18 cellular contexts compared by ENCODE assay signal in genomic region chr11:12536566-12536965, GRCh38.
DNase-seq lines count a peak whose midpoint lies in the region; ATAC-seq and TF ChIP-seq lines count a peak whose summit lies in the region.
"Had no signal": no experiment of that assay in that cellular context is flagged by ENCODE, and none has a peak within 500 bp of the region (broad histone marks: within the 10 kb centered on the region; RNA-seq: fewer than 3 reads in every experiment).

No MANE protein-coding gene starts in this region.

- H2BK12ac ChIP-seq in trophoblast cell (ENCODE audit: low read length), result peak overlapping the region; percentile 56

- H3K9me3 Mint-ChIP-seq in endodermal cell, result no peaks in the 10 kb centered on the region
- H3K9me3 Mint-ChIP-seq: CD8-positive, alpha-beta memory T cell; H9 had no signal

- 0 out of 2 replicates have a peak overlapping the region, but pooled peaks have one; percentile 12 for H2BK120ac ChIP-seq in IMR-90 (ENCODE audit: low read depth, low read length)
- H2BK120ac ChIP-seq in trophoblast cell (ENCODE audit: insufficient read depth, low read length, poor library complexity), result no peak overlapping the region

- H3K9ac ChIP-seq in IMR-90 (ENCODE audit: low read depth, low read length) (no peak overlapping the region), endodermal cell (ENCODE audit: extremely low read depth, low read length, poor library complexity, severe bottlenecking) (no peak overlapping the region), trophoblast cell (ENCODE audit: low read length) (no peak overlapping the region)

- H3K14ac ChIP-seq in IMR-90 (replicated peaks; ENCODE audit: low read depth, low read length), result no peak overlapping the region
- H3K14ac ChIP-seq in trophoblast cell (ENCODE audit: low read length), result no peak overlapping the region

- H3K23ac ChIP-seq in IMR-90 (ENCODE audit: low read depth, low read length) (no peak overlapping the region), trophoblast cell (ENCODE audit: low read length) (no peak overlapping the region)

- 100% methylated on average over 5 of the region's 6 CpGs; no CpG with 5 or more reads in 1 of the 2 experiments for WGBS in IMR-90 (ENCODE audit: extremely low coverage in 2 of 2, insufficient read length in 1 of 2), 2 experiments
- 84 to 97% methylated on average over 6 of the region's 6 CpGs for WGBS in endodermal cell (ENCODE audit: insufficient coverage in 1 of 2, insufficient read length in 1 of 2), 2 experiments
- no CpG with 5 or more reads among the region's 6 CpGs for WGBS in trophoblast cell (ENCODE audit: extremely low coverage, insufficient coverage, insufficient read length)
- 86 to 91% methylated on average over 3 to 6 of the region's 6 CpGs for WGBS in transverse colon (ENCODE audit: low coverage in 1 of 2), 2 donors

- H3K4me2 ChIP-seq in IMR-90 (ENCODE audit: low read depth, low read length) (no peak overlapping the region), trophoblast cell (ENCODE audit: low read length) (no peak overlapping the region)

- no peaks in the 10 kb centered on the region for H4K20me1 ChIP-seq in IMR-90 (ENCODE audit: insufficient read depth, low read length)

- in situ Hi-C loops in IMR-90 (cut with MboI; ENCODE audit: low sequenced_read_pairs), result loop anchor here (10.0 kb wide), 1 partner anchor 368 kb away; no protein-coding TSS in a partner anchor
- in situ Hi-C loops in transverse colon (cut with MboI; ENCODE audit: low pct_ligation_motif_present in 1 of 4, low pct_unique_long_range_greater_than_20kb in 1 of 4, low sequenced_read_pairs in 3 of 4), result no loop called here

- H3K27me3 Mint-ChIP-seq in endodermal cell (ENCODE audit: insufficient read depth), result peaks cover 19% of the 10 kb centered on the region

- H3K27me3 ChIP-seq in IMR-90 (ENCODE audit: control insufficient read depth, insufficient read depth, low read length) (no peaks in the 10 kb centered on the region), endodermal cell (ENCODE audit: control insufficient read depth, insufficient read depth, low read length, poor library complexity, severe bottlenecking) (peaks cover 6% of the 10 kb centered on the region), trophoblast cell (ENCODE audit: insufficient read depth, low read length) (no peaks in the 10 kb centered on the region), transverse colon (no peaks in the 10 kb centered on the region)
- H3K27me3 ChIP-seq: BE2C had no signal

- H3K79me1 ChIP-seq in IMR-90 (ENCODE audit: low read depth in 1 of 2, low read length in 2 of 2), result peaks cover 0 to 38% of the 10 kb centered on the region in 2 experiments; a peak in 2 of 4 replicates
- peaks cover 24% of the 10 kb centered on the region for H3K79me1 ChIP-seq in trophoblast cell (ENCODE audit: low read length)

- TF ChIP-seq CTCF in IMR-90 (conservative IDR thresholded peaks at IDR 0.05; ENCODE audit: low read depth, low read length), result no peak
- TF ChIP-seq CTCF in endodermal cell (conservative IDR thresholded peaks at IDR 0.05), result no peak
- TF ChIP-seq CTCF in transverse colon (IDR thresholded peaks at IDR 0.05), result no peak

- no peak overlapping the region for H3K27ac Mint-ChIP-seq in endodermal cell
- H3K27ac Mint-ChIP-seq: CD4-positive, CD25-positive, alpha-beta regulatory T cell; CD8-positive, alpha-beta memory T cell; H9 had no signal

- H2BK15ac ChIP-seq in IMR-90 (ENCODE audit: low read depth, low read length), result no peak overlapping the region

- no peak overlapping the region; the same call in 1 of the 2 replicates for H4K91ac ChIP-seq in IMR-90 (ENCODE audit: insufficient read depth, low read depth, low read length)
- peak overlapping the region; percentile 8 for H4K91ac ChIP-seq in trophoblast cell (ENCODE audit: low read depth, low read length)

- no peak overlapping the region for H3K27ac ChIP-seq in IMR-90 (ENCODE audit: insufficient read depth, low read length)
- H3K27ac ChIP-seq in endodermal cell (ENCODE audit: low read depth, low read length), result no peak overlapping the region
- H3K27ac ChIP-seq in trophoblast cell (ENCODE audit: low read depth, low read length), result no peak overlapping the region
- no peak overlapping the region for H3K27ac ChIP-seq in transverse colon

- H3K9me1 ChIP-seq in IMR-90 (ENCODE audit: insufficient read depth, low read length), result peaks cover 50% of the 10 kb centered on the region

- H2BK20ac ChIP-seq in IMR-90 (ENCODE audit: low read depth, low read length), result no peak overlapping the region

- H3K4me1 Mint-ChIP-seq in endodermal cell, result no peaks in the 10 kb centered on the region
- H3K4me1 Mint-ChIP-seq: CD4-positive, CD25-positive, alpha-beta regulatory T cell; CD8-positive, alpha-beta memory T cell had no signal

- BruUV-seq in IMR-90 (replicated peaks; lab: Mats Ljungman, UMichigan), result no TSS peak

- TF ChIP-seq POLR2A in IMR-90 (IDR thresholded peaks at IDR 0.05; ENCODE audit: low read depth, low read length) (no peak), transverse colon (IDR thresholded peaks at IDR 0.05) (no peak)

- peaks cover 9% of the 10 kb centered on the region for H3K36me3 ChIP-seq in IMR-90 (ENCODE audit: control insufficient read depth, insufficient read depth, low read length)
- no peaks in the 10 kb centered on the region for H3K36me3 ChIP-seq in endodermal cell (ENCODE audit: control insufficient read depth, insufficient read depth, low read length)
- H3K36me3 ChIP-seq in trophoblast cell (ENCODE audit: control insufficient read depth in 1 of 2, insufficient read depth in 2 of 2, low read length in 2 of 2), result peaks cover 7% of the 10 kb centered on the region in 2 experiments
- no peaks in the 10 kb centered on the region for H3K36me3 ChIP-seq in transverse colon
- H3K36me3 ChIP-seq: BE2C had no signal

- no peak for TF ChIP-seq RAD21 in IMR-90 (IDR thresholded peaks at IDR 0.05; ENCODE audit: low read length)

- H2AK5ac ChIP-seq in IMR-90 (ENCODE audit: low read depth, low read length), result peak overlapping the region; percentile 54
- peak overlapping the region; percentile 65 for H2AK5ac ChIP-seq in trophoblast cell (ENCODE audit: low read length)

- no peak overlapping the region for H2AK9ac ChIP-seq in IMR-90 (replicated peaks; ENCODE audit: low read depth, low read length, poor library complexity)

- no peak overlapping the region for H3K4me3 Mint-ChIP-seq in endodermal cell
- H3K4me3 Mint-ChIP-seq: CD4-positive, CD25-positive, alpha-beta regulatory T cell; CD8-positive, alpha-beta memory T cell; H9 had no signal

- TF ChIP-seq EP300 in transverse colon (IDR thresholded peaks at IDR 0.05; ENCODE audit: low read depth), result no peak

- H3K4ac ChIP-seq in IMR-90 (ENCODE audit: low read depth, low read length), result no peak overlapping the region; the same call in 1 of the 2 replicates
- H3K4ac ChIP-seq in trophoblast cell (ENCODE audit: low read depth, low read length), result no peak overlapping the region

- no peak overlapping the region for H4K12ac ChIP-seq in trophoblast cell (ENCODE audit: low read depth, low read length)

- intact Hi-C loops in IMR-90 (cut with micrococcal nuclease), result loop anchor here (5.0 kb wide), 1 partner anchor 356 kb away; no protein-coding TSS in a partner anchor
- intact Hi-C loops in transverse colon (cut with DNase I; ENCODE audit: low total_unique reads), result no loop called here

- DNase-seq in IMR-90 (no peak), endodermal cell (peak; percentile 28), trophoblast cell (no peak), transverse colon (no peak)
- DNase-seq in activated T-cell treated with anti-CD3 and anti-CD28 coated beads, Interleukin-2, amount 50 U/mL, for 48 hours, result no peak
- DNase-seq: ACHN; BE2C; C1 segment of cervical spinal cord; CD4-positive, CD25-positive, alpha-beta regulatory T cell; CD8-positive, alpha-beta memory T cell; COR-L47; DMS 273 treated with DMSO at 0.1 percent for 48 hours; DMS53; DND-41; EL; H9 had no signal

- H4K5ac ChIP-seq in IMR-90 (ENCODE audit: low read depth, low read length), result no peak overlapping the region

- peaks cover 2% of the 10 kb centered on the region for H3K79me2 ChIP-seq in trophoblast cell (ENCODE audit: control insufficient read depth, insufficient read depth, low read length, poor library complexity)

- H3K36me3 Mint-ChIP-seq in endodermal cell (ENCODE audit: low read depth), result no peaks in the 10 kb centered on the region
- H3K36me3 Mint-ChIP-seq: CD4-positive, CD25-positive, alpha-beta regulatory T cell; CD8-positive, alpha-beta memory T cell had no signal

- H3K9me3 ChIP-seq in IMR-90 (ENCODE audit: control insufficient read depth, insufficient read depth, low read length) (no peaks in the 10 kb centered on the region), endodermal cell (ENCODE audit: control insufficient read depth, low read length) (no peaks in the 10 kb centered on the region), trophoblast cell (ENCODE audit: insufficient read depth, low read depth, low read length) (peaks cover 3% of the 10 kb centered on the region), transverse colon (no peaks in the 10 kb centered on the region)
- H3K9me3 ChIP-seq: BE2C had no signal

- ATAC-seq in IMR-90 (ENCODE audit: low read depth) (no peak), HG03521 (IDR thresholded peaks at IDR 0.05; ENCODE audit: unreplicated experiment) (no peak)
- ATAC-seq: GM12878 had no signal

- POLR2A ChIA-PET in IMR-90 (lab: Charles Lee; ENCODE audit: unreplicated experiment), result interaction anchor here (0.6 kb wide), 1 partner anchor 243 kb away, joined by 3 read pairs; no protein-coding TSS in a partner anchor

- H3K4me3 ChIP-seq in IMR-90 (ENCODE audit: insufficient read depth, low read depth, low read length), result no peak overlapping the region
- H3K4me3 ChIP-seq in endodermal cell (ENCODE audit: low read length), result no peak overlapping the region
- no peak overlapping the region for H3K4me3 ChIP-seq in trophoblast cell (ENCODE audit: low read depth, low read length)
- no peak overlapping the region for H3K4me3 ChIP-seq in transverse colon
- H3K4me3 ChIP-seq: GM12878 had no signal

- H3K56ac ChIP-seq in IMR-90 (ENCODE audit: extremely low read depth, insufficient read depth, low read length), result no peak overlapping the region

- H3K4me1 ChIP-seq in IMR-90 (ENCODE audit: control insufficient read depth, insufficient read depth, low read length) (peaks cover 30% of the 10 kb centered on the region), endodermal cell (ENCODE audit: control insufficient read depth, insufficient read depth, low read length) (no peaks in the 10 kb centered on the region), trophoblast cell (ENCODE audit: control insufficient read depth in 1 of 2, insufficient read depth in 2 of 2, low read length in 2 of 2) (peaks cover 16 to 19% of the 10 kb centered on the region in 2 experiments), transverse colon (peaks cover 12 to 22% (median 17%) of the 10 kb centered on the region in 4 donors)

- H2AFZ ChIP-seq in IMR-90 (replicated peaks; ENCODE audit: low read length, poor library complexity), result no peak overlapping the region
- H2AFZ ChIP-seq in trophoblast cell (ENCODE audit: insufficient read depth, low read length, poor library complexity), result no peak overlapping the region

- no peak overlapping the region for H2BK5ac ChIP-seq in IMR-90 (ENCODE audit: low read depth, low read length, poor library complexity, severe bottlenecking)
- H2BK5ac ChIP-seq in trophoblast cell (ENCODE audit: low read depth, low read length, poor library complexity), result no peak overlapping the region

- H4K8ac ChIP-seq in IMR-90 (ENCODE audit: low read depth in 2 of 2, low read length in 2 of 2) (no peak overlapping the region), trophoblast cell (ENCODE audit: low read depth, low read length) (no peak overlapping the region)

- CTCF ChIA-PET in IMR-90 (lab: Yijun Ruan, JAX), result interaction anchor here (1.1 kb wide), 1 partner anchor 205 kb away, joined by 4 read pairs; no protein-coding TSS in a partner anchor

- H3K18ac ChIP-seq in IMR-90 (ENCODE audit: low read depth, low read length), result peak overlapping the region; percentile 22; the same call in 1 of the 2 replicates
- no peak overlapping the region for H3K18ac ChIP-seq in trophoblast cell (ENCODE audit: low read length)

- dilution Hi-C loops in IMR-90 (cut with HindIII; ENCODE audit: low sequenced_read_pairs, unreplicated experiment), result no loop called here
